27 cellular contexts compared by ENCODE assay signal in the genomic region with DNA sequence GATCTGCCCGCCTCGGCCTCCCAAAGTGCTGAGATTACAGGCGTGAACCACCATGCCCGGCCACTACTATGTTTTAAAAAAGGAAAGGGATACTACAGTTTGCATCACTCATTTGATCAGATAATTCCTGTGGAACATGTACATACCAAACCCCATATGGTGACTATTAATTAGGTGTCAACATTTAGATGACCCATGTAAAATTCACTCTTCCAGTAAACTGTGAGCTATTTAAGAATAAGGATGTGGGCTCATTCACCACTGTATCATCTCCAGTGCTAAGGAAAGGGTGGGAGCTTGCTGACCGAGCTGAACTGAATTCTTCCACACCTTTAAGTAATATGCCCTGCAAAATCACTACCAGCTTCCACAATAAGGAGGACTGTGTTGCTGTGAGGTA.
"Had no signal": no experiment of that assay in that cellular context is flagged by ENCODE, and none has a peak within 500 bp of the region (broad histone marks: within the 10 kb centered on the region; RNA-seq: fewer than 3 reads in every experiment).

No MANE protein-coding gene starts in this region.

- H3K27me3 ChIP-seq: SJCRH30 had no signal

- DNase-seq: activated CD4-positive, alpha-beta memory T cell treated with anti-CD3 and anti-CD28 coated beads, Interleukin-2, amount 10 ng/mL, durations not matched to agents 7 days and 5 days; activated CD4-positive, alpha-beta T cell treated with anti-CD3 and anti-CD28 coated beads for 1 hour; activated CD4-positive, alpha-beta T cell treated with anti-CD3 and anti-CD28 coated beads for 48 hours; activated CD4-positive, CD25-positive, alpha-beta regulatory T cell; activated CD8-positive, alpha-beta memory T cell treated with anti-CD3 and anti-CD28 coated beads for 24 hours; activated CD8-positive, alpha-beta memory T cell treated with anti-CD3 and anti-CD28 coated beads, Interleukin-2, amount 10 ng/mL, durations not matched to agents 7 days and 5 days; activated CD8-positive, alpha-beta memory T cell treated with anti-CD3 and anti-CD28 coated beads, Interleukin-2, amount 50 U/mL, for 48 hours; activated effector memory CD4-positive, alpha-beta T cell treated with Interleukin-2 at 50 U/mL for 16 hours; activated naive CD4-positive, alpha-beta T cell treated with anti-CD3 and anti-CD28 coated beads, Interleukin-2, amount 10 ng/mL, durations not matched to agents 7 days and 5 days; activated naive CD8-positive, alpha-beta T cell treated with anti-CD3 and anti-CD28 coated beads, Interleukin-2, amount 50 U/mL, for 24 hours; activated T-cell treated with anti-CD3 and anti-CD28 coated beads, Interleukin-2, amount 50 U/mL, for 48 hours; anterior cingulate cortex; MM.1S; MV-4-11; NCI-H1092; NCI-H1436 treated with DMSO at 0.1 percent for 48 hours; NCI-H1694 treated with DMSO at 0.1 percent for 48 hours; NCI-H2029; NCI-H345; NCI-H524 treated with DMSO at 0.1 percent for 48 hours; SHP77; SJCRH30; T1000; WERI-Rb-1 had no signal

- ATAC-seq: activated CD8-positive, alpha-beta memory T cell treated with anti-CD3 and anti-CD28 coated beads, Interleukin-2, amount 10 ng/mL, durations not matched to agents 7 days and 5 days; activated naive CD8-positive, alpha-beta T cell treated with anti-CD3 and anti-CD28 coated beads, Interleukin-2, amount 50 U/mL, for 24 hours; Panc1 had no signal

- H3K27me3 Mint-ChIP-seq: activated CD4-positive, alpha-beta memory T cell treated with anti-CD3 and anti-CD28 coated beads, Interleukin-2, amount 10 ng/mL, durations not matched to agents 7 days and 5 days; activated CD8-positive, alpha-beta memory T cell treated with anti-CD3 and anti-CD28 coated beads, Interleukin-2, amount 10 ng/mL, durations not matched to agents 7 days and 5 days; activated naive CD4-positive, alpha-beta T cell treated with anti-CD3 and anti-CD28 coated beads, Interleukin-2, amount 10 ng/mL, durations not matched to agents 7 days and 5 days; activated naive CD8-positive, alpha-beta T cell; activated naive CD8-positive, alpha-beta T cell treated with anti-CD3 and anti-CD28 coated beads, Interleukin-2, amount 50 U/mL, for 24 hours had no signal

- H3K27ac ChIP-seq: SJCRH30, SK-N-MC, WERI-Rb-1 had no signal

- H3K4me1 Mint-ChIP-seq: activated CD4-positive, alpha-beta memory T cell treated with anti-CD3 and anti-CD28 coated beads, Interleukin-2, amount 10 ng/mL, durations not matched to agents 7 days and 5 days; activated CD8-positive, alpha-beta memory T cell treated with anti-CD3 and anti-CD28 coated beads, Interleukin-2, amount 10 ng/mL, durations not matched to agents 7 days and 5 days; activated naive CD4-positive, alpha-beta T cell treated with anti-CD3 and anti-CD28 coated beads, Interleukin-2, amount 10 ng/mL, durations not matched to agents 7 days and 5 days had no signal

- H3K9me3 Mint-ChIP-seq: activated CD4-positive, alpha-beta memory T cell treated with anti-CD3 and anti-CD28 coated beads, Interleukin-2, amount 10 ng/mL, durations not matched to agents 7 days and 5 days; activated naive CD4-positive, alpha-beta T cell treated with anti-CD3 and anti-CD28 coated beads, Interleukin-2, amount 10 ng/mL, durations not matched to agents 7 days and 5 days; activated naive CD8-positive, alpha-beta T cell treated with anti-CD3 and anti-CD28 coated beads, Interleukin-2, amount 50 U/mL, for 24 hours had no signal

- H3K4me3 Mint-ChIP-seq: activated CD4-positive, alpha-beta memory T cell treated with anti-CD3 and anti-CD28 coated beads, Interleukin-2, amount 10 ng/mL, durations not matched to agents 7 days and 5 days; activated CD8-positive, alpha-beta memory T cell treated with anti-CD3 and anti-CD28 coated beads, Interleukin-2, amount 10 ng/mL, durations not matched to agents 7 days and 5 days; activated naive CD4-positive, alpha-beta T cell treated with anti-CD3 and anti-CD28 coated beads, Interleukin-2, amount 10 ng/mL, durations not matched to agents 7 days and 5 days; activated naive CD8-positive, alpha-beta T cell; activated naive CD8-positive, alpha-beta T cell treated with anti-CD3 and anti-CD28 coated beads, Interleukin-2, amount 50 U/mL, for 24 hours had no signal

- H3K9me3 ChIP-seq: SJCRH30 had no signal

- H3K4me3 ChIP-seq: SJCRH30, SK-N-MC had no signal

- H3K36me3 ChIP-seq: SJCRH30, WERI-Rb-1 had no signal

- H3K27ac Mint-ChIP-seq: activated CD4-positive, alpha-beta memory T cell treated with anti-CD3 and anti-CD28 coated beads, Interleukin-2, amount 10 ng/mL, durations not matched to agents 7 days and 5 days; activated CD8-positive, alpha-beta memory T cell treated with anti-CD3 and anti-CD28 coated beads, Interleukin-2, amount 10 ng/mL, durations not matched to agents 7 days and 5 days; activated naive CD4-positive, alpha-beta T cell treated with anti-CD3 and anti-CD28 coated beads, Interleukin-2, amount 10 ng/mL, durations not matched to agents 7 days and 5 days; activated naive CD8-positive, alpha-beta T cell; activated naive CD8-positive, alpha-beta T cell treated with anti-CD3 and anti-CD28 coated beads, Interleukin-2, amount 50 U/mL, for 24 hours had no signal

- H3K36me3 Mint-ChIP-seq: activated CD8-positive, alpha-beta memory T cell treated with anti-CD3 and anti-CD28 coated beads, Interleukin-2, amount 10 ng/mL, durations not matched to agents 7 days and 5 days; activated naive CD4-positive, alpha-beta T cell treated with anti-CD3 and anti-CD28 coated beads, Interleukin-2, amount 10 ng/mL, durations not matched to agents 7 days and 5 days had no signal
